Comparison of ENCODE assay signal across 12 cellular contexts in genomic region chr12:124686001-124686884, GRCh38.
DNase-seq lines count a peak whose midpoint lies in the region; ATAC-seq, FAIRE-seq and TF ChIP-seq lines count a peak whose summit lies in the region.
"Had no signal": no experiment of that assay in that cellular context is flagged by ENCODE, and none has a peak within 500 bp of the region (broad histone marks: within the 10 kb centered on the region; RNA-seq: fewer than 3 reads in every experiment).

No MANE protein-coding gene starts in this region.

- H3K9ac ChIP-seq in K562 (ENCODE audit: insufficient read depth in 1 of 2, low read depth in 2 of 2, low read length in 2 of 2) (no peak overlapping the region), kidney (ENCODE audit: low read length in 2 of 2) (no peak overlapping the region)

- BruUV-seq in K562 (replicated peaks; lab: Mats Ljungman, UMichigan), result no TSS peak

- H3K4me3 ChIP-seq in heart left ventricle, result no peak overlapping the region
- H3K4me3 ChIP-seq in K562, result no peak overlapping the region
- H3K4me3 ChIP-seq in kidney (ENCODE audit: low read length in 2 of 2), result no peak overlapping the region
- H3K4me3 ChIP-seq: body of pancreas had no signal

- H3K9me3 Mint-ChIP-seq in type B pancreatic cell, result peaks cover 5% of the 10 kb centered on the region
- peaks cover under 1% of the 10 kb centered on the region for H3K9me3 Mint-ChIP-seq in activated naive CD4-positive, alpha-beta T cell treated with anti-CD3 and anti-CD28 coated beads for 36 hours

- ATAC-seq in heart left ventricle (peak in 1 of 4 donors; percentile 4), left ventricle myocardium superior (no peak), K562 (peak; percentile 58), HG03175 (IDR thresholded peaks at IDR 0.05; ENCODE audit: unreplicated experiment) (no peak)
- ATAC-seq: body of pancreas; stimulated activated naive B cell treated with anti-CD40 and anti-IgM and Interleukin-4, amounts not matched to agents 10 μg/mL and 1 μg/mL and 100 μg/mL, for 72 hours had no signal

- H3K27ac Mint-ChIP-seq in type B pancreatic cell, result peak overlapping the region; percentile 99
- H3K27ac Mint-ChIP-seq in activated naive CD4-positive, alpha-beta T cell treated with anti-CD3 and anti-CD28 coated beads for 36 hours, result no peak overlapping the region
- H3K27ac Mint-ChIP-seq: stimulated activated naive B cell treated with anti-CD40 and anti-IgM and Interleukin-4, amounts not matched to agents 10 μg/mL and 1 μg/mL and 100 μg/mL, for 72 hours had no signal

- no peaks in the 10 kb centered on the region; the same call in 1 of the 2 replicates for H4K20me1 ChIP-seq in K562 (replicated peaks; ENCODE audit: control insufficient read depth, insufficient read depth, low read length)

- H3K9me3 ChIP-seq in heart left ventricle (peaks cover 0 to 4% (median 0%) of the 10 kb centered on the region in 12 donors), K562 (replicated peaks; ENCODE audit: control insufficient read depth, insufficient read depth, low read depth, low read length) (no peaks in the 10 kb centered on the region), kidney (ENCODE audit: control insufficient read depth in 1 of 2, low read length in 2 of 2) (no peaks in the 10 kb centered on the region)
- H3K9me3 ChIP-seq: body of pancreas had no signal

- H3K79me2 ChIP-seq in K562 (ENCODE audit: control insufficient read depth, insufficient read depth, low read length), result no peaks in the 10 kb centered on the region

- H3K36me3 Mint-ChIP-seq in type B pancreatic cell, result peaks cover 3% of the 10 kb centered on the region
- H3K36me3 Mint-ChIP-seq in activated naive CD4-positive, alpha-beta T cell treated with anti-CD3 and anti-CD28 coated beads for 36 hours (ENCODE audit: low read depth), result no peaks in the 10 kb centered on the region

- H3K36me3 ChIP-seq in heart left ventricle (no peaks in the 10 kb centered on the region), K562 (ENCODE audit: control insufficient read depth, insufficient read depth, low read length) (no peaks in the 10 kb centered on the region), kidney (ENCODE audit: control insufficient read depth in 1 of 2, insufficient read depth in 2 of 2, low read length in 2 of 2) (no peaks in the 10 kb centered on the region)

- no peak for TF ChIP-seq RAD21 in K562 (CRISPR knock-in tag; conservative IDR thresholded peaks at IDR 0.05 in 1 of 2, IDR thresholded peaks at IDR 0.05 in 1 of 2)

- in situ Hi-C loops in K562 (cut with MboI) (no loop called here), KBM-7 (cut with MboI; ENCODE audit: low pct_unique_long_range_greater_than_20kb, low sequenced_read_pairs) (no loop called here)

- POLR2A ChIA-PET in K562 (lab: Yijun Ruan, JAX), result interaction anchor here (0.7 to 1.7 kb wide), 2 partner anchors 9 to 10 kb away, joined by 3 to 4 read pairs; no protein-coding TSS in a partner anchor

- H2AFZ ChIP-seq in K562 (ENCODE audit: low read depth, low read length), result no peak overlapping the region

- no peak for TF ChIP-seq EP300 in K562 (IDR thresholded peaks at IDR 0.05; ENCODE audit: low read length)

- H3K9me1 ChIP-seq in K562 (ENCODE audit: control insufficient read depth, insufficient read depth, low read length), result no peaks in the 10 kb centered on the region

- H3K27ac ChIP-seq in heart left ventricle (peak overlapping the region; percentile 67 to 90 (median 79)), K562 (ENCODE audit: extremely low read depth, low read depth, low read length) (no peak overlapping the region), kidney (ENCODE audit: low read depth in 2 of 2, low read length in 2 of 2) (no peak overlapping the region)

- H3K4me1 Mint-ChIP-seq in type B pancreatic cell (ENCODE audit: unreplicated experiment), result peaks cover 73% of the 10 kb centered on the region
- H3K4me1 Mint-ChIP-seq in activated naive CD4-positive, alpha-beta T cell treated with anti-CD3 and anti-CD28 coated beads for 36 hours (ENCODE audit: low read depth), result peaks cover 32% of the 10 kb centered on the region

- WGBS in heart left ventricle, 4 donors, result 46 to 64% (median 53%) methylated on average over 13 to 15 of the region's 15 CpGs
- 34% methylated on average over 15 of the region's 15 CpGs for WGBS in K562 (ENCODE audit: insufficient coverage, low coverage, missing lambda C conversion rate)

- H3K4me3 Mint-ChIP-seq in type B pancreatic cell, result peak overlapping the region; percentile 54
- H3K4me3 Mint-ChIP-seq in activated naive CD4-positive, alpha-beta T cell treated with anti-CD3 and anti-CD28 coated beads for 36 hours, result no peak overlapping the region
- H3K4me3 Mint-ChIP-seq: stimulated activated naive B cell treated with anti-CD40 and anti-IgM and Interleukin-4, amounts not matched to agents 10 μg/mL and 1 μg/mL and 100 μg/mL, for 72 hours had no signal

- no peak for FAIRE-seq in K562 (lab: Jason Lieb, UNC)
- no peak for FAIRE-seq in kidney (lab: Jason Lieb, UNC)

- intact Hi-C loops in heart left ventricle (cut with DNase I), result loop anchor here in 7 of 10 donors (2.0 to 10.0 kb wide), 7 partner anchors 41 to 171 kb away; partner anchors contain the start of gene NCOR2 (in 5 of the 7)
- intact Hi-C loops in left ventricle myocardium superior (cut with micrococcal nuclease), result no loop called here
- intact Hi-C loops in K562 (cut with micrococcal nuclease), result loop anchor here (10.0 kb wide), 1 partner anchor 361 kb away; no protein-coding TSS in a partner anchor
- intact Hi-C loops in kidney (cut with DNase I), result no loop called here
- intact Hi-C loops in activated naive CD4-positive, alpha-beta T cell treated with anti-CD3 and anti-CD28 coated beads for 36 hours (cut with micrococcal nuclease), result no loop called here

- peaks cover 16 to 80% (median 57%) of the 10 kb centered on the region in 12 donors for H3K4me1 ChIP-seq in heart left ventricle
- peaks cover 15 to 21% of the 10 kb centered on the region in 2 experiments for H3K4me1 ChIP-seq in K562 (replicated peaks in 1 of 2; ENCODE audit: control insufficient read depth in 2 of 2, insufficient read depth in 2 of 2, low read length in 2 of 2)
- H3K4me1 ChIP-seq in kidney (ENCODE audit: control insufficient read depth in 1 of 2, insufficient read depth in 1 of 2, low read depth in 1 of 2, low read length in 2 of 2), result peaks cover 5 to 28% of the 10 kb centered on the region in 2 donors

- DNase-seq in heart left ventricle (no peak), left ventricle myocardium superior (no peak), K562 (ENCODE audit: extremely low read depth in 1 of 4, low spot score in 3 of 4) (peak; percentile 24 to 63 (median 58)), kidney (peak; percentile 56), type B pancreatic cell (ENCODE audit: extremely low spot score, unreplicated experiment) (no peak), KBM-7 (no peak)
- no peak for DNase-seq in activated naive CD4-positive, alpha-beta T cell treated with anti-CD3 and anti-CD28 coated beads for 36 hours
- DNase-seq: activated CD4-positive, alpha-beta T cell treated with anti-CD3 and anti-CD28 coated beads, Interleukin-2, amount 50 U/mL, for 48 hours; AML-193; body of pancreas; stimulated activated naive B cell treated with anti-CD40 and anti-IgM and Interleukin-4, amounts not matched to agents 10 μg/mL and 1 μg/mL and 100 μg/mL, for 72 hours had no signal

- CTCF ChIA-PET in K562 (lab: Yijun Ruan, JAX; ENCODE audit: low intra/inter-chr PET ratio), result no interaction called here
- CTCF ChIA-PET in activated naive CD4-positive, alpha-beta T cell treated with anti-CD3 and anti-CD28 coated beads for 36 hours (lab: Charles Lee), result no interaction called here

- TF ChIP-seq CTCF in heart left ventricle (IDR thresholded peaks at IDR 0.05), result no peak
- no peak for TF ChIP-seq CTCF in K562 (IDR thresholded peaks at IDR 0.05 in 2 of 3, conservative IDR thresholded peaks at IDR 0.05 in 1 of 3; ENCODE audit: insufficient read depth in 2 of 3, low read depth in 1 of 3, low read length in 3 of 3)
- no peak for TF ChIP-seq CTCF in kidney (IDR thresholded peaks at IDR 0.05; ENCODE audit: borderline replicate concordance, extremely low read depth, insufficient read depth)
- no peak for TF ChIP-seq CTCF in type B pancreatic cell (conservative IDR thresholded peaks at IDR 0.05)

- no peaks in the 10 kb centered on the region for H3K27me3 Mint-ChIP-seq in type B pancreatic cell
- H3K27me3 Mint-ChIP-seq in activated naive CD4-positive, alpha-beta T cell treated with anti-CD3 and anti-CD28 coated beads for 36 hours (ENCODE audit: low read depth), result no peaks in the 10 kb centered on the region

- H3K27me3 ChIP-seq in heart left ventricle (no peaks in the 10 kb centered on the region), K562 (ENCODE audit: control insufficient read depth in 2 of 2, insufficient read depth in 2 of 2, low read length in 2 of 2) (peaks cover 2 to 37% of the 10 kb centered on the region in 2 experiments; a peak in 4 of 5 replicates)
- H3K27me3 ChIP-seq: body of pancreas had no signal

- peak overlapping the region; percentile 11; the same call in 1 of the 2 replicates for H3K4me2 ChIP-seq in K562 (ENCODE audit: insufficient read depth, low read length)

- no peak for TF ChIP-seq POLR2A in heart left ventricle (IDR thresholded peaks at IDR 0.05)
- TF ChIP-seq POLR2A in K562 (conservative IDR thresholded peaks at IDR 0.05), result no peak

TF ChIP-seq in K562, 482 proteins besides CTCF, POLR2A, EP300 and RAD21 (continues in another document):
- TF ChIP-seq PRMT5 (CRISPR knock-in tag; IDR thresholded peaks at IDR 0.05) (no peak), SAFB2 (IDR thresholded peaks at IDR 0.05; ENCODE audit: borderline replicate concordance, low read depth, low read length, severe bottlenecking) (no peak), RAD51 (IDR thresholded peaks at IDR 0.05; ENCODE audit: borderline replicate concordance, low read depth) (peak; percentile 80), ZNF239 (CRISPR knock-in tag; IDR thresholded peaks at IDR 0.05) (no peak), STAT5B (CRISPR knock-in tag; IDR thresholded peaks at IDR 0.05) (no peak), ZC3H11A (IDR thresholded peaks at IDR 0.05; ENCODE audit: low read depth, low read length) (no peak)

Comparison
In these comparisons a context has a peak if more than half of its experiments do, and no peak if none do; other contexts are left out.
1. intact Hi-C loops: an anchor here in heart left ventricle (2.0 to 10.0 kb wide) and K562 (10.0 kb wide); none called in left ventricle myocardium superior, kidney and activated naive CD4-positive, alpha-beta T cell treated with anti-CD3 and anti-CD28 coated beads for 36 hours.
2. DNase-seq: peak in K562 (4 of 4) and kidney (single experiment); none in heart left ventricle (0 of 5), left ventricle myocardium superior (single experiment), type B pancreatic cell (single experiment), activated naive CD4-positive, alpha-beta T cell treated with anti-CD3 and anti-CD28 coated beads for 36 hours (single experiment) and KBM-7 (single experiment).
3. H3K27ac ChIP-seq: peak in heart left ventricle (12 of 12); none in K562 (single experiment) and kidney (0 of 2).